In genomic region chr5:142981886-142982820, GRCh38 we compare ENCODE assay signal across 8 cellular contexts.
DNase-seq lines count a peak whose midpoint lies in the region; ATAC-seq lines count a peak whose summit lies in the region.

No MANE protein-coding gene starts in this region.

- intact Hi-C loops in left colon (cut with DNase I, micrococcal nuclease) = no loop called here

- ATAC-seq in left colon (peak; percentile 89), HG02759 (IDR thresholded peaks at IDR 0.05; ENCODE audit: unreplicated experiment) (no peak), GM18870 (IDR thresholded peaks at IDR 0.05; ENCODE audit: unreplicated experiment) (no peak)

- DNase-seq in DMS 273 (lab: John Stamatoyannopoulos, UW; ENCODE audit: unreplicated experiment) (peak; percentile 97), NCI-H446 (lab: John Stamatoyannopoulos, UW) (peak; percentile 20 to 79), cerebellar cortex (ENCODE audit: low spot score) (peak; percentile 97), left colon (peak; percentile 82 to 84), stromal cell of bone marrow (ENCODE audit: low read depth) (peak; percentile 65)
- no peak for DNase-seq in activated CD4-positive, CD25-positive, alpha-beta regulatory T cell treated with anti-CD3 and anti-CD28 coated beads, Interleukin-2, amount 50 U/mL, for 72 hours
